Comparison of ENCODE assay signal across 24 cellular contexts in the genomic region with DNA sequence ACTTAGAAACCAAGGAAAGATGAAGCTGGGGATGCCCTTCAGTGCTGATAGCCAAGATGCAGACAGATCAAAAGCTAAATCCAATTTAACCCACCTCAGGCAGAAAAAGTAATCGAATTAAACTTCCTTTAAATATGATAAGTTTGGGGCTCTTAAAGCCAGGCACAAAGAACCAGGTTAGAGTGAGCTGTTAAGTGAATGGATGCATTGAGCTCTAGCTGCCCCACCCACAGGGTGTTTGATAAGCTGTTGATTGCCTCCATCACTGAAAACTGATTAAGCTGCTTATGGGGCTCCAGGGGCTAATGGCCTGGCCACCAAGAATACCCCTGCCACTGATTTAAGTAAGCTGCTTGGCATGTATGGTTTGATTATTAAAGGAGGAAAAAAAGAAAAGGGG.
DNase-seq lines count a peak whose midpoint lies in the region; ATAC-seq and TF ChIP-seq lines count a peak whose summit lies in the region.
"Had no signal": no experiment of that assay in that cellular context is flagged by ENCODE, and none has a peak within 500 bp of the region (broad histone marks: within the 10 kb centered on the region; RNA-seq: fewer than 3 reads in every experiment).

No MANE protein-coding gene starts in this region.

- H3K4me3 ChIP-seq in neuronal stem cell (ENCODE audit: low read length in 2 of 2): no peak overlapping the region
- H3K4me3 ChIP-seq: BLaER1, HAP-1 had no signal

- peak overlapping the region; percentile 49 for H3K27ac ChIP-seq in neuronal stem cell (replicated peaks; ENCODE audit: low read length)
- H3K27ac ChIP-seq: BLaER1 had no signal

- no peak overlapping the region for H3K14ac ChIP-seq in neuronal stem cell (ENCODE audit: low read length)

- no peak for TF ChIP-seq CTCF in GM13976 (IDR thresholded peaks at IDR 0.05; ENCODE audit: borderline replicate concordance, control extremely low read depth, extremely low read depth, insufficient read depth, missing control alignments)

- H2BK15ac ChIP-seq in neuronal stem cell (ENCODE audit: low read length): no peak overlapping the region

- no CpG with 5 or more reads among the region's 1 CpG for WGBS in neuronal stem cell (ENCODE audit: extremely low coverage in 2 of 2, insufficient read length in 2 of 2, insufficient replicate concordance in 1 of 2), 2 donors

- no peak overlapping the region for H3K23ac ChIP-seq in neuronal stem cell (ENCODE audit: low read depth, low read length, poor library complexity)

- H3K4me1 ChIP-seq in neuronal stem cell (ENCODE audit: control insufficient read depth in 2 of 2, insufficient read depth in 1 of 2, low read depth in 1 of 2, low read length in 2 of 2): peaks cover 20 to 23% of the 10 kb centered on the region in 2 donors
- H3K4me1 ChIP-seq: BLaER1, HAP-1 had no signal

- H3K4me3 Mint-ChIP-seq in activated T-cell treated with anti-CD3 and anti-CD28 coated beads, Interleukin-2, amount 50 U/mL, for 4 hours: no peak overlapping the region
- H3K4me3 Mint-ChIP-seq: CD4-positive, alpha-beta T cell; HFFc6 had no signal

- H3K4me1 Mint-ChIP-seq in activated T-cell treated with anti-CD3 and anti-CD28 coated beads, Interleukin-2, amount 50 U/mL, for 4 hours (ENCODE audit: low read depth): no peaks in the 10 kb centered on the region

- H2BK5ac ChIP-seq in neuronal stem cell (ENCODE audit: low read length): no peak overlapping the region

- no peak overlapping the region for H2AFZ ChIP-seq in neuronal stem cell (ENCODE audit: low read length)

- no peak overlapping the region for H4K91ac ChIP-seq in neuronal stem cell (ENCODE audit: low read depth, low read length, poor library complexity)

- DNase-seq in D341Med (ENCODE audit: low spot score) (peak; percentile 69), NCI-H82 treated with DMSO at 0.1 percent for 48 hours (lab: John Stamatoyannopoulos, UW; ENCODE audit: unreplicated experiment) (peak; percentile 99), left colon (no peak), neuronal stem cell (ENCODE audit: low spot score) (no peak), GM13976 (ENCODE audit: low spot score) (no peak), germinal center (ENCODE audit: low spot score) (no peak)
- no peak for DNase-seq in activated T-cell treated with anti-CD3 and anti-CD28 coated beads, Interleukin-2, amount 50 U/mL, for 4 hours
- DNase-seq: CD4-positive, alpha-beta T cell; DND-41; GOT3; HFFc6; KBM-7; NCI-H1105 treated with DMSO at 0.1 percent for 48 hours; NCI-H146; NCI-H1930; NCI-H2107; NCI-H524; NCI-H774; Right ventricle myocardium superior; RPMI8226; SW 1271 had no signal

- H3K9me3 Mint-ChIP-seq in activated T-cell treated with anti-CD3 and anti-CD28 coated beads, Interleukin-2, amount 50 U/mL, for 4 hours: no peaks in the 10 kb centered on the region
- H3K9me3 Mint-ChIP-seq: CD4-positive, alpha-beta T cell; HFFc6 had no signal

- no peak overlapping the region for H4K8ac ChIP-seq in neuronal stem cell (ENCODE audit: low read depth, low read length)

- no peak overlapping the region for H3K9ac ChIP-seq in neuronal stem cell (ENCODE audit: low read depth, low read length, poor library complexity)
- H3K9ac ChIP-seq: BLaER1 had no signal

- no peak overlapping the region for H3K18ac ChIP-seq in neuronal stem cell (ENCODE audit: low read length)

- no peak overlapping the region for H2BK12ac ChIP-seq in neuronal stem cell (ENCODE audit: low read length)

- ATAC-seq in left colon (peak; percentile 73), GM21423 (IDR thresholded peaks at IDR 0.05; ENCODE audit: unreplicated experiment) (no peak)
- ATAC-seq in activated T-cell treated with anti-CD3 and anti-CD28 coated beads, Interleukin-2, amount 50 U/mL, for 4 hours: no peak

- no peak overlapping the region for H2AK5ac ChIP-seq in neuronal stem cell (ENCODE audit: low read depth, low read length)

- no peak overlapping the region for H2BK120ac ChIP-seq in neuronal stem cell (ENCODE audit: low read depth, low read length)

- no peaks in the 10 kb centered on the region for H3K27me3 ChIP-seq in neuronal stem cell (ENCODE audit: control insufficient read depth in 3 of 3, insufficient read depth in 3 of 3, low read depth in 1 of 3, low read length in 3 of 3)
- H3K27me3 ChIP-seq: BLaER1 had no signal

- intact Hi-C loops in left colon (cut with DNase I, micrococcal nuclease): no loop called here

- H3K36me3 Mint-ChIP-seq in activated T-cell treated with anti-CD3 and anti-CD28 coated beads, Interleukin-2, amount 50 U/mL, for 4 hours (ENCODE audit: insufficient read depth): peaks cover 23% of the 10 kb centered on the region

- H3K4ac ChIP-seq in neuronal stem cell (ENCODE audit: low read length): no peak overlapping the region

- H3K79me1 ChIP-seq in neuronal stem cell (ENCODE audit: low read depth, low read length): no peaks in the 10 kb centered on the region

- no peaks in the 10 kb centered on the region for H3K9me3 ChIP-seq in neuronal stem cell (replicated peaks in 1 of 2; ENCODE audit: control insufficient read depth in 2 of 2, insufficient read depth in 1 of 2, low read depth in 1 of 2, low read length in 2 of 2)
- H3K9me3 ChIP-seq: BLaER1, HAP-1 had no signal

- H3K27me3 Mint-ChIP-seq in activated T-cell treated with anti-CD3 and anti-CD28 coated beads, Interleukin-2, amount 50 U/mL, for 4 hours (ENCODE audit: low read depth): no peaks in the 10 kb centered on the region
- H3K27me3 Mint-ChIP-seq: CD4-positive, alpha-beta T cell had no signal

- in situ Hi-C loops in GM13976 (cut with MboI; ENCODE audit: low sequenced_read_pairs, unreplicated experiment): no loop called here

- no peak overlapping the region for H3K4me2 ChIP-seq in neuronal stem cell (ENCODE audit: insufficient read depth, low read length, poor library complexity, severe bottlenecking)
- H3K4me2 ChIP-seq: BLaER1 had no signal

- no peaks in the 10 kb centered on the region for H3K36me3 ChIP-seq in neuronal stem cell (replicated peaks in 1 of 2; ENCODE audit: control insufficient read depth in 2 of 2, insufficient read depth in 2 of 2, low read length in 2 of 2)
- H3K36me3 ChIP-seq: HAP-1 had no signal

Comparison
In these comparisons a context has a peak if more than half of its experiments do, and no peak if none do; other contexts are left out.
1. DNase-seq: peak in D341Med (single experiment) and NCI-H82 treated with DMSO at 0.1 percent for 48 hours (single experiment); none in left colon (0 of 2), neuronal stem cell (single experiment), GM13976 (single experiment), germinal center (single experiment) and activated T-cell treated with anti-CD3 and anti-CD28 coated beads, Interleukin-2, amount 50 U/mL, for 4 hours (single experiment).